Comparison of ENCODE assay signal across 9 cellular contexts in genomic region chr17:9938764-9939163, GRCh38. TPM values are rescaled to one million over a fixed set of nuclear protein-coding genes. Genes with fewer than 3 reads are reported as not detected.
"Had no signal": no experiment of that assay in that cellular context is flagged by ENCODE, and none has a peak within 500 bp of the region (broad histone marks: within the 10 kb centered on the region; RNA-seq: fewer than 3 reads in every experiment).

No MANE protein-coding gene starts in this region.

- FAIRE-seq: G401.6, GM12878, GM12891, GM12892, GM18507, GM19239 had no signal

- ATAC-seq: GM12878 had no signal

- DNase-seq: GDM1, GF-D8 had no signal

- H3K4me3 ChIP-seq: GM12878 had no signal

RNA-seq across cellular contexts. Expression of gene RCVRN, which starts 33.7 kb away (rescaled TPM):
- total RNA-seq: G401 had no signal
